19 cellular contexts compared by ENCODE assay signal in the genomic region with DNA sequence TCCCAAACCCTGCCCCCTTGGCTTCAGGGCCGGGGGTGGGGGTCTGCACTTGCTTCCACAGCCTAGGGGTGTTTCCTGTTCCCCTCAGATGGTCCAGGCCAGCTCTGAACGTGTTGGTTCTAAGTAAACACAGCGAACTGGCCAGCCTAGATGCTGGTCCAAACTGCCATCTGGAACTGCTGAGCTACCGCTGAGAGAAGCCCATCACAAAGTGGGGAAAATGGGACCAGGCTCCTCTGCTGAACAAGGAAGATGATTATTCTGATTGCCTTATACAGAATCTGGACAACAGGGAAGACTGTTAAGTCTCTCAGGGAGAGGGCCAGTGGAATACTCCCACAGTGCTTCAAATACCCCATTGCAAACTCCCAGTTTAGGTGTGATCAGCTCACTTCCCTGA. TPM values are rescaled to one million over a fixed set of nuclear protein-coding genes. Genes with fewer than 3 reads are reported as not detected.
DNase-seq lines count a peak whose midpoint lies in the region; ATAC-seq lines count a peak whose summit lies in the region.
"Had no signal": no experiment of that assay in that cellular context is flagged by ENCODE, and none has a peak within 500 bp of the region (broad histone marks: within the 10 kb centered on the region; RNA-seq: fewer than 3 reads in every experiment).

No MANE protein-coding gene starts in this region.

- H3K36me3 Mint-ChIP-seq in T-helper 17 cell (ENCODE audit: low read depth) = peaks cover 4% of the 10 kb centered on the region
- peaks cover 34% of the 10 kb centered on the region for H3K36me3 Mint-ChIP-seq in activated T-cell treated with anti-CD3 and anti-CD28 coated beads, Interleukin-2, amount 50 U/mL, for 4 hours (ENCODE audit: insufficient read depth)

- no peak overlapping the region for H3K4me3 Mint-ChIP-seq in T-helper 17 cell
- H3K4me3 Mint-ChIP-seq in activated T-cell treated with anti-CD3 and anti-CD28 coated beads, Interleukin-2, amount 50 U/mL, for 4 hours = no peak overlapping the region

- peak overlapping the region; percentile 37 for H3K27ac Mint-ChIP-seq in T-helper 17 cell

- DNase-seq in T-helper 17 cell (no peak), cerebellar nuclear complex (lab: John Stamatoyannopoulos, UW) (peak; percentile 33 to 60), inferior parietal cortex (ENCODE audit: extremely low spot score) (peak; percentile 29), superior temporal gyrus (ENCODE audit: extremely low spot score) (peak; percentile 30), SIG-M5 treated with dmso at 0.1 percent for 504 hours (lab: John Stamatoyannopoulos, UW; ENCODE audit: unreplicated experiment) (no peak)
- DNase-seq in activated T-cell treated with anti-CD3 and anti-CD28 coated beads, Interleukin-2, amount 50 U/mL, for 4 hours = no peak
- DNase-seq: ACHN; Caco-2; GM23248; NCI-H1105 treated with DMSO at 0.1 percent for 48 hours; NCI-H187; NCI-H446; NCI-H69; NK-92 treated with Interleukin-12 subunit alpha and Interleukin-12 subunit beta, amount 100 ng/mL, for 24 hours; RPMI8226; SIG-M5 had no signal

- H3K4me1 Mint-ChIP-seq in T-helper 17 cell = peaks cover 26% of the 10 kb centered on the region
- H3K4me1 Mint-ChIP-seq in activated T-cell treated with anti-CD3 and anti-CD28 coated beads, Interleukin-2, amount 50 U/mL, for 4 hours (ENCODE audit: low read depth) = peaks cover 43% of the 10 kb centered on the region

- H3K27me3 Mint-ChIP-seq in T-helper 17 cell = no peaks in the 10 kb centered on the region
- no peaks in the 10 kb centered on the region for H3K27me3 Mint-ChIP-seq in activated T-cell treated with anti-CD3 and anti-CD28 coated beads, Interleukin-2, amount 50 U/mL, for 4 hours (ENCODE audit: low read depth)

- no peaks in the 10 kb centered on the region for H3K9me3 ChIP-seq in T-helper 17 cell (ENCODE audit: control insufficient read depth, low read length, poor library complexity, severe bottlenecking)
- H3K9me3 ChIP-seq: Caco-2 had no signal

- ATAC-seq in T-helper 17 cell (no peak), GM19455 (IDR thresholded peaks at IDR 0.05; ENCODE audit: unreplicated experiment) (no peak), GM18519 (IDR thresholded peaks at IDR 0.05; ENCODE audit: low FRiP score, unreplicated experiment) (no peak)
- ATAC-seq in activated T-cell treated with anti-CD3 and anti-CD28 coated beads, Interleukin-2, amount 50 U/mL, for 4 hours = no peak
- ATAC-seq: HCT116 had no signal

- no peaks in the 10 kb centered on the region for H3K9me3 Mint-ChIP-seq in activated T-cell treated with anti-CD3 and anti-CD28 coated beads, Interleukin-2, amount 50 U/mL, for 4 hours

RNA-seq across cellular contexts. Expression of gene YPEL1, which starts 23.5 kb away (rescaled TPM):
- 1 to 10 TPM; 3.5 to 4.6 TPM for total RNA-seq in T-helper 17 cell
- under 1 TPM; 0.13 to 0.19 (median 0.18) TPM for total RNA-seq in activated T-cell treated with anti-CD3 and anti-CD28 coated beads, Interleukin-2, amount 50 U/mL, for 4 hours

Comparison
In these comparisons a context has a peak if more than half of its experiments do, and no peak if none do; other contexts are left out.
1. DNase-seq: peak in cerebellar nuclear complex (2 of 2), inferior parietal cortex (single experiment) and superior temporal gyrus (single experiment); none in T-helper 17 cell (0 of 3), activated T-cell treated with anti-CD3 and anti-CD28 coated beads, Interleukin-2, amount 50 U/mL, for 4 hours (single experiment) and SIG-M5 treated with dmso at 0.1 percent for 504 hours (single experiment).